Comparison of ENCODE assay signal across 9 cellular contexts in the genomic region with DNA sequence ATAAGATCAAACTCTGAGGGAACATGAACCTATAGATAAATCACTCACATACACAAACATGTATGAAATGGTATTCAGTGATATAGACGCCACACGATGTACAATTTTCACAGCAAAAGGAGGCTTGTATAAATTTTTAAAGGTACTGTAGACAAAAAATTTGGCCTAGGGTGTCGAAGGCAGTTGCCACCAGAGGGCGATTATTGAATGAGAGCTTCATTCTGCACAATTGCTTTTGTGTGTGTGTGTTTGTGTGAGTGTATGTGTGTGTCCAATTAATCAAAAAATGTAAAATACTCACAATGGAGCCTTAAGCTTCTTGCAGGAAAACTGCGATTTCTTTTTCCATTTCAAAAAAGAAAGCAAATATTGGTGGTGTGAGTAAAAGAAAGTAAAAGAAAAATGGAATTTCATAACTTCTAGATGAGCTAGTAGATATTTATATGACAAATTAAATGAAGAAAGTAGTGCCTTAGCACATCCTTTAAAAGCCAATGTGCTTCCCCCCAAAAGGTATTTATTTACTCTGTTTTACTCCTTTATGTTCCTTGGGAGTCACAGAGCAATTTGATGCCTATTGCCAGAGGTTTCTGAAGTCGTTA.
DNase-seq lines count a peak whose midpoint lies in the region; ATAC-seq, FAIRE-seq and TF ChIP-seq lines count a peak whose summit lies in the region.
"Had no signal": no experiment of that assay in that cellular context is flagged by ENCODE, and none has a peak within 500 bp of the region (broad histone marks: within the 10 kb centered on the region; RNA-seq: fewer than 3 reads in every experiment).

No MANE protein-coding gene starts in this region.

- TF ChIP-seq POLR2A in breast epithelium (IDR thresholded peaks at IDR 0.05) (no peak), endothelial cell of umbilical vein (IDR thresholded peaks at IDR 0.05; ENCODE audit: low read depth, low read length) (no peak)

- H3K27ac Mint-ChIP-seq in MCF 10A (ENCODE audit: low read depth, unreplicated experiment) = no peak overlapping the region
- H3K27ac Mint-ChIP-seq in CD8-positive, alpha-beta memory T cell = no peak overlapping the region
- H3K27ac Mint-ChIP-seq: naive B cell had no signal

- no peaks in the 10 kb centered on the region for H3K36me3 Mint-ChIP-seq in MCF 10A (ENCODE audit: insufficient read depth, unreplicated experiment)
- no peaks in the 10 kb centered on the region for H3K36me3 Mint-ChIP-seq in CD8-positive, alpha-beta memory T cell
- H3K36me3 Mint-ChIP-seq: naive B cell had no signal

- CTCF ChIA-PET in MCF 10A (lab: Yijun Ruan, JAX) (interaction anchor here (0.5 to 2.6 kb wide), 43 partner anchors 10 to 1223 kb away, joined by 3 to 14 read pairs (median 4); no protein-coding TSS in a partner anchor), endothelial cell of umbilical vein (lab: Charles Lee) (interaction anchor here (0.9 to 1.6 kb wide), 4 partner anchors 36 to 831 kb away, joined by 3 to 7 read pairs (median 4); no protein-coding TSS in a partner anchor)
- CTCF ChIA-PET in CD8-positive, alpha-beta memory T cell (lab: Charles Lee) = no interaction called here

- FAIRE-seq in endothelial cell of umbilical vein (lab: Jason Lieb, UNC) = no peak

- no peaks in the 10 kb centered on the region for H3K79me2 ChIP-seq in endothelial cell of umbilical vein (ENCODE audit: control insufficient read depth, insufficient read depth, low read length)

- no TSS peak for BruUV-seq in MCF 10A (replicated peaks; lab: Mats Ljungman, UMichigan)
- no TSS peak for BruUV-seq in endothelial cell of umbilical vein (replicated peaks; lab: Mats Ljungman, UMichigan)

- no peaks in the 10 kb centered on the region for H3K9me3 Mint-ChIP-seq in MCF 10A (ENCODE audit: unreplicated experiment)
- H3K9me3 Mint-ChIP-seq in CD8-positive, alpha-beta memory T cell = no peaks in the 10 kb centered on the region

- H3K27me3 ChIP-seq in breast epithelium = no peaks in the 10 kb centered on the region
- no peaks in the 10 kb centered on the region for H3K27me3 ChIP-seq in endothelial cell of umbilical vein (ENCODE audit: control insufficient read depth in 2 of 2, insufficient read depth in 2 of 2, low read length in 2 of 2)
- no peaks in the 10 kb centered on the region for H3K27me3 ChIP-seq in thoracic aorta (replicated peaks; ENCODE audit: insufficient read depth)
- H3K27me3 ChIP-seq in CD8-positive, alpha-beta memory T cell (ENCODE audit: insufficient read depth, low read length, poor library complexity, severe bottlenecking) = no peaks in the 10 kb centered on the region

- POLR2A ChIA-PET in MCF 10A (lab: Yijun Ruan, JAX) (no interaction called here), endothelial cell of umbilical vein (lab: Charles Lee) (no interaction called here)
- POLR2A ChIA-PET in CD8-positive, alpha-beta memory T cell (lab: Charles Lee) = no interaction called here

- H3K36me3 ChIP-seq in breast epithelium = no peaks in the 10 kb centered on the region
- no peaks in the 10 kb centered on the region for H3K36me3 ChIP-seq in endothelial cell of umbilical vein (ENCODE audit: control insufficient read depth in 2 of 2, extremely low read depth in 1 of 2, insufficient read depth in 2 of 2, low read length in 2 of 2)
- H3K36me3 ChIP-seq in thoracic aorta = no peaks in the 10 kb centered on the region
- no peaks in the 10 kb centered on the region for H3K36me3 ChIP-seq in CD8-positive, alpha-beta memory T cell (ENCODE audit: insufficient read depth, low read length)

- H2AFZ ChIP-seq in endothelial cell of umbilical vein (ENCODE audit: low read depth, low read length) = no peak overlapping the region

- intact Hi-C loops in MCF 10A (cut with micrococcal nuclease) (loop anchor here (1.0 to 2.0 kb wide), 3 partner anchors 283 to 1081 kb away; no protein-coding TSS in a partner anchor), breast epithelium (cut with DNase I; ENCODE audit: low total_unique reads) (no loop called here), endothelial cell of umbilical vein (cut with micrococcal nuclease) (loop anchor here (1.0 kb wide), 1 partner anchor 829 kb away; no protein-coding TSS in a partner anchor)

- H3K9me3 ChIP-seq in breast epithelium (no peaks in the 10 kb centered on the region), endothelial cell of umbilical vein (replicated peaks; ENCODE audit: control insufficient read depth, insufficient read depth, low read length) (no peaks in the 10 kb centered on the region), thoracic aorta (no peaks in the 10 kb centered on the region)
- no peaks in the 10 kb centered on the region for H3K9me3 ChIP-seq in CD8-positive, alpha-beta memory T cell (ENCODE audit: low read length)

- H3K27ac ChIP-seq in breast epithelium = no peak overlapping the region
- H3K27ac ChIP-seq in endothelial cell of umbilical vein (ENCODE audit: insufficient read depth, low read depth, low read length) = no peak overlapping the region
- no peak overlapping the region for H3K27ac ChIP-seq in thoracic aorta
- no peak overlapping the region for H3K27ac ChIP-seq in CD8-positive, alpha-beta memory T cell (ENCODE audit: low read depth, low read length)

- H3K4me2 ChIP-seq in endothelial cell of umbilical vein (ENCODE audit: insufficient read depth, low read length) = no peak overlapping the region

- ATAC-seq in thoracic aorta (ENCODE audit: insufficient number of reproducible peaks, low FRiP score, low read depth) (no peak), HG03108 (IDR thresholded peaks at IDR 0.05; ENCODE audit: unreplicated experiment) (no peak)

- H3K4me3 ChIP-seq in breast epithelium (no peak overlapping the region), endothelial cell of umbilical vein (replicated peaks in 1 of 3; ENCODE audit: insufficient read depth in 1 of 3, low read depth in 1 of 3, low read length in 3 of 3) (no peak overlapping the region), thoracic aorta (no peak overlapping the region)
- H3K4me3 ChIP-seq in CD8-positive, alpha-beta memory T cell (ENCODE audit: low read length) = no peak overlapping the region

- H4K20me1 ChIP-seq in endothelial cell of umbilical vein (replicated peaks; ENCODE audit: control insufficient read depth, extremely low read depth, insufficient read depth, low read length) = no peaks in the 10 kb centered on the region

- DNase-seq in MCF 10A (ENCODE audit: unreplicated experiment) (peak; percentile 38), breast epithelium (ENCODE audit: low spot score in 2 of 2) (no peak), NCI-H510A (lab: John Stamatoyannopoulos, UW) (peak; percentile 4), endothelial cell of umbilical vein (ENCODE audit: low read depth, low spot score) (peak; percentile 3), thoracic aorta (ENCODE audit: low spot score) (no peak)
- no peak for DNase-seq in activated effector memory CD4-positive, alpha-beta T cell treated with Interleukin-2 at 50 U/mL for 16 hours
- DNase-seq in CD8-positive, alpha-beta memory T cell = no peak
- DNase-seq: naive B cell had no signal

- no peaks in the 10 kb centered on the region for H3K4me1 Mint-ChIP-seq in MCF 10A (ENCODE audit: insufficient read depth, unreplicated experiment)
- H3K4me1 Mint-ChIP-seq in CD8-positive, alpha-beta memory T cell = no peaks in the 10 kb centered on the region
- H3K4me1 Mint-ChIP-seq: naive B cell had no signal

- H3K27me3 Mint-ChIP-seq in MCF 10A (ENCODE audit: insufficient read depth, unreplicated experiment) = peaks cover 71% of the 10 kb centered on the region
- no peaks in the 10 kb centered on the region for H3K27me3 Mint-ChIP-seq in CD8-positive, alpha-beta memory T cell
- H3K27me3 Mint-ChIP-seq: naive B cell had no signal

- no peaks in the 10 kb centered on the region for H3K9me1 ChIP-seq in endothelial cell of umbilical vein (replicated peaks; ENCODE audit: control insufficient read depth, extremely low read depth, insufficient read depth, low read length)

- dilution Hi-C loops in endothelial cell of umbilical vein (cut with MboI; ENCODE audit: extremely low pct_ligation_motif_present, low sequenced_read_pairs) = no loop called here

- no peak overlapping the region for H3K4me3 Mint-ChIP-seq in MCF 10A (ENCODE audit: unreplicated experiment)
- no peak overlapping the region for H3K4me3 Mint-ChIP-seq in CD8-positive, alpha-beta memory T cell
- H3K4me3 Mint-ChIP-seq: naive B cell had no signal

- no peak overlapping the region for H3K9ac ChIP-seq in endothelial cell of umbilical vein (replicated peaks; ENCODE audit: extremely low read depth, insufficient read depth, low read length)

- H3K4me1 ChIP-seq in breast epithelium (no peaks in the 10 kb centered on the region), endothelial cell of umbilical vein (ENCODE audit: control insufficient read depth, extremely low read depth, insufficient read depth, low read length) (no peaks in the 10 kb centered on the region), thoracic aorta (ENCODE audit: control insufficient read depth in 1 of 2, low read depth in 2 of 2) (no peaks in the 10 kb centered on the region)
- H3K4me1 ChIP-seq in CD8-positive, alpha-beta memory T cell (ENCODE audit: insufficient read depth, low read length) = no peaks in the 10 kb centered on the region

- peak; percentile 49 for TF ChIP-seq CTCF in MCF 10A (IDR thresholded peaks at IDR 0.05; ENCODE audit: unreplicated experiment)
- TF ChIP-seq CTCF in breast epithelium (IDR thresholded peaks at IDR 0.05) = no peak
- TF ChIP-seq CTCF in endothelial cell of umbilical vein (IDR thresholded peaks at IDR 0.05; ENCODE audit: extremely low read depth in 1 of 2, insufficient read depth in 1 of 2, low read depth in 1 of 2, low read length in 2 of 2) = no peak
- TF ChIP-seq CTCF in thoracic aorta (IDR thresholded peaks at IDR 0.05) = peak; percentile 42

TF ChIP-seq in endothelial cell of umbilical vein, 7 proteins besides CTCF, POLR2A, EP300 and RAD21:
- TF ChIP-seq MYC (IDR thresholded peaks at IDR 0.05; ENCODE audit: low read depth, low read length) (no peak), FOS (IDR thresholded peaks at IDR 0.05; ENCODE audit: borderline replicate concordance, insufficient read depth, low read length) (no peak), GATA2 (IDR thresholded peaks at IDR 0.05; ENCODE audit: insufficient read depth, insufficient read length, low read depth, low read length) (no peak), POLR2AphosphoS5 (IDR thresholded peaks at IDR 0.05; ENCODE audit: insufficient read depth, low read depth, low read length) (no peak), EZH2 (IDR thresholded peaks at IDR 0.05; ENCODE audit: borderline replicate concordance, low read depth, low read length, severe bottlenecking) (no peak), JUN (IDR thresholded peaks at IDR 0.05; ENCODE audit: borderline replicate concordance, insufficient read depth, insufficient read length, low read depth) (no peak)
- TF ChIP-seq, protein P1, sequence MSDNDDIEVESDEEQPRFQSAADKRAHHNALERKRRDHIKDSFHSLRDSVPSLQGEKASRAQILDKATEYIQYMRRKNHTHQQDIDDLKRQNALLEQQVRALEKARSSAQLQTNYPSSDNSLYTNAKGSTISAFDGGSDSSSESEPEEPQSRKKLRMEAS (IDR thresholded peaks at IDR 0.05; ENCODE audit: insufficient read depth, insufficient read length) = no peak

Comparison
In these comparisons a context has a peak if more than half of its experiments do, and no peak if none do; other contexts are left out.
1. DNase-seq: peak in MCF 10A (single experiment), NCI-H510A (single experiment) and endothelial cell of umbilical vein (single experiment); none in breast epithelium (0 of 2), thoracic aorta (single experiment), activated effector memory CD4-positive, alpha-beta T cell treated with Interleukin-2 at 50 U/mL for 16 hours (single experiment) and CD8-positive, alpha-beta memory T cell (0 of 5).
2. CTCF ChIP-seq: peak in MCF 10A (single experiment) and thoracic aorta (single experiment); none in breast epithelium (0 of 3) and endothelial cell of umbilical vein (0 of 2).